9 cellular contexts compared by ENCODE assay signal in the genomic region with DNA sequence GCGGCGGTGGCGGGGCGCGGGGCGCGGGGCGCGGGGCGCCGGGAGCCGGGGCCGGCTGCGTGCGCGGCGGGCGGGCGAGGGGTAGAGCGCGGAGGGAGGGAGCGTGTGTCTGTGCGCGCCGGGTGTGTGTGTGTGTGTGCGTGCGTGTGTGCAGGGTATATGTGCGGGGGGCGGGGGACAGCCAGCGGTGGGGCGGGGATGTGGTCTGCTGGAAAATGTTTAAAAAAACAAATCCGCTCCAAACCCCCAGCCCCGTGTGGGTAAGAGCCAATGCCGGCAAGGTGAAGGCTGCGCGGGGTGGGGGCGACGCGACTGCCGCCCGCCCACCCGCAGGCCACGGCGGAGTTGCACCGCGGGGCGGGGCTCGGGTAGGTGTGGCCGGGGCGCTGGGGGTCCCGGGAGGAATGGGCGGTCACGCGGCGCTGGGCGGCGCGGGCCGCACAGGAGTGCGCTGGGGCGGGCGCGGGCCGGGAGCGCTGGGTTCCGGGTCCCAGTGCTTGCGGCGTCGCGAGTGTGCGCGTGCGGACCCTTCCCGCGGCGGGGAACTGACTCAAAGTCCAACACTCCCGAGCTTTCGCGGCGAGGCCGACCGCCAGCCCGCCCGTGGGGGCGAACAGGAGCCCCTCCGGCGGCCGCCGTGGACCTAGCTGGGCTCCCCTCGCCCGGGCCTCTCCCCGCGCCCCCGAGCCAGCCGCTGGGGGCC. TPM values are rescaled to one million over a fixed set of nuclear protein-coding genes. Genes with fewer than 3 reads are reported as not detected.
A peak's percentile ranks its signal among the peaks of the same experiment; 100 is the strongest.
DNase-seq lines count a peak whose midpoint lies in the region; ATAC-seq and TF ChIP-seq lines count a peak whose summit lies in the region.
"Had no signal": no experiment of that assay in that cellular context is flagged by ENCODE, and none has a peak within 500 bp of the region (broad histone marks: within the 10 kb centered on the region; RNA-seq: fewer than 3 reads in every experiment).

A gene (minus strand): TSS at position 132 of the 703 bp plus-strand sequence. CDS start 167 bp downstream, outside the sequence.

- H3K27ac Mint-ChIP-seq in endodermal cell: no peak within 1 kb of the TSS
- H3K27ac Mint-ChIP-seq in type B pancreatic cell: no peak within 1 kb of the TSS

- H3K4me1 Mint-ChIP-seq in endodermal cell (peaks cover 16% of the 10 kb centered on the region), type B pancreatic cell (ENCODE audit: unreplicated experiment) (peaks cover 37% of the 10 kb centered on the region)

- TF ChIP-seq CTCF in endodermal cell (conservative IDR thresholded peaks at IDR 0.05) (no peak), mucosa of descending colon (IDR thresholded peaks at IDR 0.05) (no peak), type B pancreatic cell (conservative IDR thresholded peaks at IDR 0.05) (no peak)

- H3K4me3 ChIP-seq in endodermal cell (ENCODE audit: low read length): peak within 1 kb of the TSS; percentile 56
- H3K4me3 ChIP-seq in mucosa of descending colon: no peak within 1 kb of the TSS

- DNase-seq in activated CD4-positive, CD25-positive, alpha-beta regulatory T cell (lab: John Stamatoyannopoulos, UW): no peak
- DNase-seq in endodermal cell (peak; percentile 89), mucosa of descending colon (peak in 2 of 3 donors; percentile 27 to 55), type B pancreatic cell (ENCODE audit: extremely low spot score, unreplicated experiment) (no peak), NCI-H1092 (lab: John Stamatoyannopoulos, UW) (no peak), NCI-H82 (lab: John Stamatoyannopoulos, UW) (no peak), RKO (ENCODE audit: low spot score) (no peak)
- DNase-seq: CD4-positive, CD25-positive, alpha-beta regulatory T cell had no signal

- H3K9me3 ChIP-seq in endodermal cell (ENCODE audit: control insufficient read depth, low read length): no peaks in the 10 kb centered on the region
- no peaks in the 10 kb centered on the region for H3K9me3 ChIP-seq in mucosa of descending colon

- peaks cover 13% of the 10 kb centered on the region for H3K4me1 ChIP-seq in endodermal cell (ENCODE audit: control insufficient read depth, insufficient read depth, low read length)
- peaks cover 29% of the 10 kb centered on the region for H3K4me1 ChIP-seq in mucosa of descending colon (ENCODE audit: low read depth)

- ATAC-seq in activated CD4-positive, CD25-positive, alpha-beta regulatory T cell treated with anti-CD3 and anti-CD28 coated beads, Interleukin-2, amount 50 U/mL, for 24 hours: peak; percentile 22 to 31
- ATAC-seq in mucosa of descending colon: no peak

- no peak within 1 kb of the TSS for H3K9ac ChIP-seq in endodermal cell (ENCODE audit: extremely low read depth, low read length, poor library complexity, severe bottlenecking)

- H3K9me3 Mint-ChIP-seq in endodermal cell (no peaks in the 10 kb centered on the region), type B pancreatic cell (no peaks in the 10 kb centered on the region)

- H3K27me3 Mint-ChIP-seq in endodermal cell (ENCODE audit: insufficient read depth) (peaks cover 39% of the 10 kb centered on the region), type B pancreatic cell (peaks cover 52% of the 10 kb centered on the region)

- H3K4me3 Mint-ChIP-seq in endodermal cell: peak within 1 kb of the TSS; percentile 51
- H3K4me3 Mint-ChIP-seq in type B pancreatic cell: peak within 1 kb of the TSS; percentile 69

- H3K36me3 Mint-ChIP-seq in endodermal cell (ENCODE audit: low read depth): no peaks in the 10 kb centered on the region
- H3K36me3 Mint-ChIP-seq in type B pancreatic cell: no peaks in the 10 kb centered on the region
- H3K36me3 Mint-ChIP-seq: CD4-positive, CD25-positive, alpha-beta regulatory T cell had no signal

- peaks cover 42% of the 10 kb centered on the region for H3K27me3 ChIP-seq in endodermal cell (ENCODE audit: control insufficient read depth, insufficient read depth, low read length, poor library complexity, severe bottlenecking)

- intact Hi-C loops in mucosa of descending colon (cut with DNase I, micrococcal nuclease): no loop called here

- H3K27ac ChIP-seq in endodermal cell (ENCODE audit: low read depth, low read length): no peak within 1 kb of the TSS

- H3K36me3 ChIP-seq in endodermal cell (ENCODE audit: control insufficient read depth, insufficient read depth, low read length) (no peaks in the 10 kb centered on the region), mucosa of descending colon (ENCODE audit: low read depth) (no peaks in the 10 kb centered on the region)

- WGBS in endodermal cell (ENCODE audit: insufficient coverage in 1 of 2, insufficient read length in 1 of 2), 2 experiments: 1 to 4% methylated on average over 5 to 89 of the region's 95 CpGs

RNA-seq across cellular contexts. Expression of the gene that starts here (rescaled TPM):
- total RNA-seq in endodermal cell (1 to 10 TPM; 2.0 to 3.4 TPM), mucosa of descending colon (10 to 100 TPM; 10.6 to 24.0 (median 15.1) TPM), type B pancreatic cell (ENCODE audit: low replicate concordance) (2.5 and 10.0 TPM in 2 replicates)
- polyA plus RNA-seq in endodermal cell (2013, experiment 1 of 2): 3.3 TPM
- 2.3 TPM for polyA plus RNA-seq in endodermal cell (2013, experiment 2 of 2)
- total RNA-seq: CD4-positive, CD25-positive, alpha-beta regulatory T cell had no signal
- polyA plus RNA-seq: CD4-positive, CD25-positive, alpha-beta regulatory T cell had no signal

Comparison
In these comparisons a context has a peak if more than half of its experiments do, and no peak if none do; other contexts are left out.
1. DNase-seq: peak in endodermal cell (single experiment) and mucosa of descending colon (2 of 3); none in activated CD4-positive, CD25-positive, alpha-beta regulatory T cell (0 of 4), type B pancreatic cell (single experiment), NCI-H1092 (single experiment), NCI-H82 (single experiment) and RKO (single experiment).